16 cellular contexts compared by ENCODE assay signal in the genomic region with DNA sequence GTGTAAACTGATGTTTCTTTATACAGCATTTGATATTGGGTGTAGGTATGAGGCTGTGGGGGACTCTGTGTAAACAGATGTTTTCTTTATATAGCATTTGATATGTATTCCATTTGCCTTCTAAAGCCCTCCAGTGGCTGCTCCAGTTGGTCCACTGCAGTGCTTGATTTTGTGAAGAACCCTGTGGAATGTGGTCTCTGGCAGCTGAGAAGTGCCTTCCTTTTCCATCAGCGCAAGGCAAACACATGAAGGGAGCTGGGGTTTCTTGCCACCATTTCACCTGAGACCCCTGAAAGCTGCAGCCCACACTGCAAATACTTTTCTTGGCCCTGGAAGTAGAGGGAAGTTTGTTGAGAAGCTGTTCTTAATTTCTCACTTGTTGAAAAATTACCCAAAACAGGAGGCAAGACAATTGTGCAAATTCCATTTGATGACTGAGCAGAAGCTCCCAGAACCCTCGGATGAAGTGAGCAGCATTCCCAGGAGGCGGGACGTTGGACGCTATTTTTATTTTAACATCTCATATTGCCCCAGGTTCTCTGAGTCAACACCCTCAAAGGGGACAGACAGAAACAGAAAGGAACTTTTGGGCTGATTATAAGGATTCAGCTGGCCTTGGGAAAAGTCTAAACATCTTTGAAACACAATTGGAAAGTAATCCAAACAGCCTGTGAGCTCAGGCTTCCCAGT.
DNase-seq lines count a peak whose midpoint lies in the region; ATAC-seq and TF ChIP-seq lines count a peak whose summit lies in the region.
"Had no signal": no experiment of that assay in that cellular context is flagged by ENCODE, and none has a peak within 500 bp of the region (broad histone marks: within the 10 kb centered on the region; RNA-seq: fewer than 3 reads in every experiment).

No MANE protein-coding gene starts in this region.

- TF ChIP-seq EP300 in sigmoid colon (IDR thresholded peaks at IDR 0.05), result no peak

- no peak overlapping the region for H3K4me3 Mint-ChIP-seq in effector memory CD8-positive, alpha-beta T cell
- H3K4me3 Mint-ChIP-seq: type B pancreatic cell had no signal

- 66 to 70% methylated on average over 5 of the region's 5 CpGs for WGBS in sigmoid colon, 2 donors

- H3K27ac Mint-ChIP-seq in effector memory CD8-positive, alpha-beta T cell, result no peak overlapping the region
- H3K27ac Mint-ChIP-seq: activated T-helper 2 cell treated with anti-CD3 and anti-CD28 coated beads, Interferon-gamma antibody, Interleukin-2, Interleukin-4, amounts not matched to agents 10 μg/mL and 5 μg/mL and 100 μg/mL, durations not matched to agents 14 hours and 24 hours and 36 hours had no signal

- peak overlapping the region; percentile 19 to 80 (median 60) for H3K27ac ChIP-seq in sigmoid colon
- H3K27ac ChIP-seq: C4-2B had no signal

- H3K27me3 ChIP-seq in sigmoid colon, result no peaks in the 10 kb centered on the region
- H3K27me3 ChIP-seq: dorsolateral prefrontal cortex had no signal

- H3K36me3 ChIP-seq in sigmoid colon, result no peaks in the 10 kb centered on the region

- H3K4me3 ChIP-seq in WI38 (ENCODE audit: low read depth, low read length) (peak overlapping the region; percentile 43), foreskin fibroblast (ENCODE audit: low read depth in 1 of 2, low read length in 2 of 2) (peak overlapping the region in 1 of 2 donors; percentile 9), sigmoid colon (no peak overlapping the region)
- H3K4me3 ChIP-seq: dorsolateral prefrontal cortex had no signal

- TF ChIP-seq CTCF in AG09319 (IDR thresholded peaks at IDR 0.05; ENCODE audit: low read depth, low read length), result no peak
- no peak for TF ChIP-seq CTCF in WI38 (IDR thresholded peaks at IDR 0.05; ENCODE audit: low read depth, low read length)
- TF ChIP-seq CTCF in foreskin fibroblast (IDR thresholded peaks at IDR 0.05; ENCODE audit: low read depth, low read length), result peak; percentile 11
- no peak for TF ChIP-seq CTCF in sigmoid colon (IDR thresholded peaks at IDR 0.05)

- no peak for TF ChIP-seq POLR2A in sigmoid colon (IDR thresholded peaks at IDR 0.05)

- intact Hi-C loops in sigmoid colon (cut with DNase I), result loop anchor here (5.0 kb wide), 1 partner anchor 121 kb away; no protein-coding TSS in a partner anchor

- peak; percentile 56 for DNase-seq in AG09319 (ENCODE audit: extremely low read depth, low read depth)
- peak; percentile 80 to 90 for DNase-seq in foreskin fibroblast
- DNase-seq in sigmoid colon, result peak; percentile 74
- DNase-seq in NCI-H1436 treated with DMSO at 0.1 percent for 48 hours (lab: John Stamatoyannopoulos, UW), result no peak
- DNase-seq in activated gamma-delta T cell (lab: John Stamatoyannopoulos, UW), result no peak
- DNase-seq in NCI-H1930 (lab: John Stamatoyannopoulos, UW), result no peak
- no peak for DNase-seq in effector memory CD8-positive, alpha-beta T cell
- DNase-seq: GDM1, MV-4-11, NCI-H446, retina had no signal

- H3K4me1 Mint-ChIP-seq in effector memory CD8-positive, alpha-beta T cell (ENCODE audit: low read depth in 2 of 2), result no peaks in the 10 kb centered on the region

- H3K4me1 ChIP-seq in sigmoid colon, result peaks cover 0 to 41% (median 32%) of the 10 kb centered on the region in 4 donors

- no peaks in the 10 kb centered on the region for H3K9me3 Mint-ChIP-seq in effector memory CD8-positive, alpha-beta T cell

- H3K9me3 ChIP-seq in sigmoid colon, result no peaks in the 10 kb centered on the region

- H3K36me3 Mint-ChIP-seq in effector memory CD8-positive, alpha-beta T cell (ENCODE audit: insufficient read depth), result peaks cover 12% of the 10 kb centered on the region

- H3K27me3 Mint-ChIP-seq in effector memory CD8-positive, alpha-beta T cell, result no peaks in the 10 kb centered on the region

- ATAC-seq in effector memory CD8-positive, alpha-beta T cell (replicated peaks), result no peak

Comparison
In these comparisons a context has a peak if more than half of its experiments do, and no peak if none do; other contexts are left out.
1. DNase-seq: peak in AG09319 (single experiment), foreskin fibroblast (2 of 2) and sigmoid colon (single experiment); none in NCI-H1436 treated with DMSO at 0.1 percent for 48 hours (single experiment), activated gamma-delta T cell (single experiment), NCI-H1930 (0 of 2) and effector memory CD8-positive, alpha-beta T cell (0 of 3).